Comparison of ENCODE assay signal across 2 cellular contexts in genomic region chr19:38587562-38587961, GRCh38.
TF ChIP-seq lines count a peak whose summit lies in the region.

No MANE protein-coding gene starts in this region.

TF ChIP-seq in SK-N-SH, 30 proteins besides CTCF, POLR2A, EP300 and RAD21:
- TF ChIP-seq SIN3A (IDR thresholded peaks at IDR 0.05; ENCODE audit: borderline replicate concordance, low read depth, low read length) (no peak), SMC3 (IDR thresholded peaks at IDR 0.05; ENCODE audit: low read depth, low read length) (no peak), GATA2 (CRISPR knock-in tag; IDR thresholded peaks at IDR 0.05) (no peak), REST (IDR thresholded peaks at IDR 0.05; ENCODE audit: low read depth, low read length) (no peak), RXRA (IDR thresholded peaks at IDR 0.05; ENCODE audit: borderline replicate concordance, low read depth) (no peak), TCF12 (IDR thresholded peaks at IDR 0.05) (no peak), GABPA (IDR thresholded peaks at IDR 0.05; ENCODE audit: low read depth) (no peak)
- TF ChIP-seq, protein P1, sequence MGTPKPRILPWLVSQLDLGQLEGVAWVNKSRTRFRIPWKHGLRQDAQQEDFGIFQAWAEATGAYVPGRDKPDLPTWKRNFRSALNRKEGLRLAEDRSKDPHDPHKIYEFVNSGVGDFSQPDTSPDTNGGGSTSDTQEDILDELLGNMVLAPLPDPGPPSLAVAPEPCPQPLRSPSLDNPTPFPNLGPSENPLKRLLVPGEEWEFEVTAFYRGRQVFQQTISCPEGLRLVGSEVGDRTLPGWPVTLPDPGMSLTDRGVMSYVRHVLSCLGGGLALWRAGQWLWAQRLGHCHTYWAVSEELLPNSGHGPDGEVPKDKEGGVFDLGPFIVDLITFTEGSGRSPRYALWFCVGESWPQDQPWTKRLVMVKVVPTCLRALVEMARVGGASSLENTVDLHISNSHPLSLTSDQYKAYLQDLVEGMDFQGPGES (IDR thresholded peaks at IDR 0.05; ENCODE audit: low read depth, low read length), result no peak
- TF ChIP-seq, protein P2, sequence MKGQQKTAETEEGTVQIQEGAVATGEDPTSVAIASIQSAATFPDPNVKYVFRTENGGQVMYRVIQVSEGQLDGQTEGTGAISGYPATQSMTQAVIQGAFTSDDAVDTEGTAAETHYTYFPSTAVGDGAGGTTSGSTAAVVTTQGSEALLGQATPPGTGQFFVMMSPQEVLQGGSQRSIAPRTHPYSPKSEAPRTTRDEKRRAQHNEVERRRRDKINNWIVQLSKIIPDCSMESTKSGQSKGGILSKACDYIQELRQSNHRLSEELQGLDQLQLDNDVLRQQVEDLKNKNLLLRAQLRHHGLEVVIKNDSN (IDR thresholded peaks at IDR 0.05; ENCODE audit: borderline replicate concordance, low read depth), result no peak

TF ChIP-seq in SK-N-SH treated with all-trans-retinoic acid at 6 μM for 48 hours, 23 proteins besides CTCF, POLR2A, EP300 and RAD21:
- no peak for TF ChIP-seq ZNF8 (CRISPR knock-in tag; IDR thresholded peaks at IDR 0.05)
- no peak for TF ChIP-seq GLIS3 (CRISPR knock-in tag; IDR thresholded peaks at IDR 0.05)
- TF ChIP-seq TOX (CRISPR knock-in tag; IDR thresholded peaks at IDR 0.05; ENCODE audit: borderline replicate concordance), result no peak
- no peak for TF ChIP-seq OSR1 (CRISPR knock-in tag; IDR thresholded peaks at IDR 0.05)
- TF ChIP-seq BACH2 (CRISPR knock-in tag; IDR thresholded peaks at IDR 0.05; ENCODE audit: borderline replicate concordance), result no peak
- TF ChIP-seq, protein P3, sequence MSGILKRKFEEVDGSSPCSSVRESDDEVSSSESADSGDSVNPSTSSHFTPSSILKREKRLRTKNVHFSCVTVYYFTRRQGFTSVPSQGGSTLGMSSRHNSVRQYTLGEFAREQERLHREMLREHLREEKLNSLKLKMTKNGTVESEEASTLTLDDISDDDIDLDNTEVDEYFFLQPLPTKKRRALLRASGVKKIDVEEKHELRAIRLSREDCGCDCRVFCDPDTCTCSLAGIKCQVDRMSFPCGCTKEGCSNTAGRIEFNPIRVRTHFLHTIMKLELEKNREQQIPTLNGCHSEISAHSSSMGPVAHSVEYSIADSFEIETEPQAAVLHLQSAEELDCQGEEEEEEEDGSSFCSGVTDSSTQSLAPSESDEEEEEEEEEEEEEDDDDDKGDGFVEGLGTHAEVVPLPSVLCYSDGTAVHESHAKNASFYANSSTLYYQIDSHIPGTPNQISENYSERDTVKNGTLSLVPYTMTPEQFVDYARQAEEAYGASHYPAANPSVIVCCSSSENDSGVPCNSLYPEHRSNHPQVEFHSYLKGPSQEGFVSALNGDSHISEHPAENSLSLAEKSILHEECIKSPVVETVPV (CRISPR knock-in tag; IDR thresholded peaks at IDR 0.05), result no peak
- no peak for TF ChIP-seq CSDC2 (CRISPR knock-in tag; IDR thresholded peaks at IDR 0.05)
- TF ChIP-seq ISL1 (CRISPR knock-in tag; IDR thresholded peaks at IDR 0.05), result no peak
- TF ChIP-seq TCF4 (CRISPR knock-in tag; IDR thresholded peaks at IDR 0.05; ENCODE audit: borderline replicate concordance), result no peak
- no peak for TF ChIP-seq ESRRG (CRISPR knock-in tag; IDR thresholded peaks at IDR 0.05)
- no peak for TF ChIP-seq ZFP3 (CRISPR knock-in tag; IDR thresholded peaks at IDR 0.05)
- no peak for TF ChIP-seq RARB (CRISPR knock-in tag; IDR thresholded peaks at IDR 0.05)
- TF ChIP-seq SNAI2 (CRISPR knock-in tag; IDR thresholded peaks at IDR 0.05), result no peak
- no peak for TF ChIP-seq ARNTL (CRISPR knock-in tag; IDR thresholded peaks at IDR 0.05; ENCODE audit: borderline replicate concordance, low read depth)
- no peak for TF ChIP-seq PPARA (CRISPR knock-in tag; IDR thresholded peaks at IDR 0.05; ENCODE audit: borderline replicate concordance)
- TF ChIP-seq ZNF70 (CRISPR knock-in tag; IDR thresholded peaks at IDR 0.05), result no peak
